11 cellular contexts compared by ENCODE assay signal in genomic region chr10:30510932-30511700, GRCh38.
A peak's percentile ranks its signal among the peaks of the same experiment; 100 is the strongest.
DNase-seq lines count a peak whose midpoint lies in the region; ATAC-seq and TF ChIP-seq lines count a peak whose summit lies in the region.
"Had no signal": no experiment of that assay in that cellular context is flagged by ENCODE, and none has a peak within 500 bp of the region (broad histone marks: within the 10 kb centered on the region; RNA-seq: fewer than 3 reads in every experiment).

No MANE protein-coding gene starts in this region.

- H3K9me3 ChIP-seq in lung (ENCODE audit: control insufficient read depth in 2 of 2, insufficient read depth in 1 of 2, low read length in 1 of 2) = no peaks in the 10 kb centered on the region
- H3K9me3 ChIP-seq: left ventricle myocardium inferior had no signal

- DNase-seq in lung (ENCODE audit: low spot score) = no peak
- DNase-seq in NCI-H1436 treated with DMSO at 0.1 percent for 48 hours (lab: John Stamatoyannopoulos, UW) = no peak
- no peak for DNase-seq in GM03348 (ENCODE audit: low spot score)
- no peak for DNase-seq in SIG-M5 (lab: John Stamatoyannopoulos, UW)
- DNase-seq in cerebellar nuclear complex (lab: John Stamatoyannopoulos, UW) = no peak
- DNase-seq: DMS79, left ventricle myocardium inferior, NCI-H2227 treated with DMSO at 0.1 percent for 48 hours had no signal

- peaks cover 0 to 1% of the 10 kb centered on the region in 2 donors for H3K4me1 ChIP-seq in lung (ENCODE audit: control insufficient read depth in 2 of 2, insufficient read depth in 2 of 2, low read length in 2 of 2)

- no peak for TF ChIP-seq CTCF in lung (IDR thresholded peaks at IDR 0.05; ENCODE audit: control extremely low read depth, extremely low read depth)

- H3K36me3 ChIP-seq in lung (ENCODE audit: control insufficient read depth in 2 of 2, insufficient read depth in 2 of 2, low read length in 2 of 2) = no peaks in the 10 kb centered on the region
- H3K36me3 ChIP-seq: left ventricle myocardium inferior had no signal

- TF ChIP-seq POLR2A in GM18505 (IDR thresholded peaks at IDR 0.05; ENCODE audit: borderline replicate concordance, extremely low read depth, insufficient read depth, insufficient read length) = no peak

- H3K4me3 ChIP-seq in lung = no peak overlapping the region
- H3K4me3 ChIP-seq: left ventricle myocardium inferior had no signal

- peak; percentile 39 for ATAC-seq in GM18505 (IDR thresholded peaks at IDR 0.05; ENCODE audit: unreplicated experiment)
- peak; percentile 34 for ATAC-seq in GM21576 (IDR thresholded peaks at IDR 0.05; ENCODE audit: unreplicated experiment)
- ATAC-seq in HG03457 (IDR thresholded peaks at IDR 0.05; ENCODE audit: unreplicated experiment) = peak; percentile 25
- peak; percentile 50 for ATAC-seq in lung (ENCODE audit: insufficient read depth, low FRiP score)

- H3K27me3 ChIP-seq in lung (ENCODE audit: control insufficient read depth, insufficient read depth) = no peaks in the 10 kb centered on the region

- peak overlapping the region in 1 of 2 donors; percentile 63 for H3K27ac ChIP-seq in lung (ENCODE audit: low read depth in 1 of 2, low read length in 1 of 2)
- H3K27ac ChIP-seq: left ventricle myocardium inferior had no signal

- 71 to 90% methylated on average over 4 of the region's 4 CpGs for WGBS in lung, 2 donors
